In the genomic region with DNA sequence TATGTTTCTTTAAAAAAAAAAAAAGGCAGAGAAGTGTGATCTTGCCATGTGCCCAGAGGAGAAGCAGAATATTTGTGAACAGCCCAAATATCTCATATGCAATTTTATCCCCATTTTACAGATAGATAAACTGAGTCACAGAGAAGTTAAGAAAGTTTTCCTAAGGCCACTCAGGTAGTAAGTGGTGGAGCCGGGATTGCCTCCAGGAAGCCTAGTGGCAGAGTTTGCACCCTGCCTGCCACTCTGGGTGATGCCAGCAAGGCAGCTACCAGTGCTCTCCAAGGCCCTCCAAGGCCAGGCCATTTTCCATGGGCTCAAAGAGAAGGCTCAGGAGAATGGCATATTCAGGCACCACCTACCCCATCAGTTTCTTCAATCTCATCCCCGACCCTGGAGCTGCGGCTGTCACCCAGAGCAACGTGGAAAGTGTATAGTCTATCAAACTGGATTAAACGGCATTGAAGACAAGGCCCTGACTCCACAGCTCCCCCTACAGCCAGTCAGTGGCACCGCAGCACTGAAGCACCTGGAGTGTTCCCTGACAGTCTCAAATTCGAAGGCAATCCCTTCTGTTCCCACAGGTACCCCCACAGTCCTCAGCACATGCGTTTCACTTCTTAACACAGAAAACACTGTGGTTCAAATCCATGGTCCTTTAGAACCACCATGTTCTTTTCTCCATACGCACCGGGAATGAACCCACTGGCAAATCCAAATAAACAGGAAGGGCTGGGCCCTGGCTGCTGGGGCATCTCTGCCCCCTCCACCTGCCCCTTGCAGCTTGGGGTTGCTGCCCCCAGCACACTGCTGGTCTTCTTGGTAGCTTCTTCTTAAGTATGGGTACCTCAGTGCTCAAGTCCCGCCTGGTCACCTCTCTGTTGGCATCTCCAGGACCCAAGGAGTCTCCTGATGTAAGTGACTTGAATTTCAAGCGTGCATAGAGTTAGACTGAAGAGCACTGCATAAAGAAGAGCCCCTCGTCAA, we compare ENCODE assay signal across 9 cellular contexts.
DNase-seq lines count a peak whose midpoint lies in the region; ATAC-seq, FAIRE-seq and TF ChIP-seq lines count a peak whose summit lies in the region.
"Had no signal": no experiment of that assay in that cellular context is flagged by ENCODE, and none has a peak within 500 bp of the region (broad histone marks: within the 10 kb centered on the region; RNA-seq: fewer than 3 reads in every experiment).

No MANE protein-coding gene starts in this region.

- H3K4me1 Mint-ChIP-seq in astrocyte (ENCODE audit: low read depth, unreplicated experiment) (peaks cover 9% of the 10 kb centered on the region), type B pancreatic cell (ENCODE audit: unreplicated experiment) (peaks cover 40% of the 10 kb centered on the region)

- no peak overlapping the region for H3K4me3 ChIP-seq in astrocyte (ENCODE audit: insufficient read depth, low read depth, low read length)

- H3K27ac ChIP-seq in astrocyte (ENCODE audit: low read depth, low read length): no peak overlapping the region
- H3K27ac ChIP-seq: epithelial cell of prostate had no signal

- peak; percentile 50 for TF ChIP-seq CTCF in GM10266 (IDR thresholded peaks at IDR 0.05; ENCODE audit: control insufficient read depth, insufficient read depth, low read depth, missing control alignments)
- TF ChIP-seq CTCF in astrocyte (IDR thresholded peaks at IDR 0.05; ENCODE audit: insufficient read depth, low read depth, low read length): peak; percentile 86
- TF ChIP-seq CTCF in type B pancreatic cell (conservative IDR thresholded peaks at IDR 0.05): peak; percentile 89

- H3K27ac Mint-ChIP-seq in astrocyte (ENCODE audit: unreplicated experiment) (no peak overlapping the region), type B pancreatic cell (no peak overlapping the region)

- peaks cover 62% of the 10 kb centered on the region for H3K27me3 ChIP-seq in astrocyte (ENCODE audit: insufficient read depth, low read length)

- DNase-seq in AG08396 (ENCODE audit: low spot score) (peak; percentile 58), GM10266 (ENCODE audit: extremely low spot score) (peak; percentile 37), NCI-H460 (ENCODE audit: extremely low read depth, low read depth) (peak; percentile 53), astrocyte (ENCODE audit: low read depth) (no peak), iris pigment epithelial cell (ENCODE audit: low read depth) (peak; percentile 25), type B pancreatic cell (ENCODE audit: extremely low spot score, unreplicated experiment) (no peak)

- H3K4me1 ChIP-seq in astrocyte (ENCODE audit: insufficient read depth, low read length): peaks cover 5% of the 10 kb centered on the region

- no peak for FAIRE-seq in astrocyte (lab: Jason Lieb, UNC)

- H4K20me1 ChIP-seq in astrocyte (ENCODE audit: insufficient read depth, low read length): no peaks in the 10 kb centered on the region

- H3K4me2 ChIP-seq in astrocyte (ENCODE audit: low read length): no peak overlapping the region

- H3K36me3 ChIP-seq in astrocyte (ENCODE audit: insufficient read depth, low read length): no peaks in the 10 kb centered on the region

- ATAC-seq in GM21529 (IDR thresholded peaks at IDR 0.05; ENCODE audit: unreplicated experiment) (no peak), GM21526 (IDR thresholded peaks at IDR 0.05; ENCODE audit: low FRiP score, unreplicated experiment) (no peak)

- H3K27me3 Mint-ChIP-seq in astrocyte (ENCODE audit: low read depth, unreplicated experiment): peaks cover 71% of the 10 kb centered on the region
- peaks cover 26% of the 10 kb centered on the region for H3K27me3 Mint-ChIP-seq in type B pancreatic cell

- H3K4me3 Mint-ChIP-seq in astrocyte (ENCODE audit: unreplicated experiment) (no peak overlapping the region), type B pancreatic cell (no peak overlapping the region)

- H3K79me2 ChIP-seq in astrocyte (ENCODE audit: insufficient read depth, low read length): no peaks in the 10 kb centered on the region

- H3K9me3 Mint-ChIP-seq in astrocyte (ENCODE audit: unreplicated experiment): peaks cover 4% of the 10 kb centered on the region
- no peaks in the 10 kb centered on the region for H3K9me3 Mint-ChIP-seq in type B pancreatic cell

- H3K36me3 Mint-ChIP-seq in astrocyte (ENCODE audit: low read depth, unreplicated experiment) (no peaks in the 10 kb centered on the region), type B pancreatic cell (no peaks in the 10 kb centered on the region)

- no peak overlapping the region for H3K9ac ChIP-seq in astrocyte (ENCODE audit: low read length)

- no peak overlapping the region for H2AFZ ChIP-seq in astrocyte (ENCODE audit: low read depth, low read length)

- H3K9me3 ChIP-seq in astrocyte (ENCODE audit: insufficient read depth, low read depth, low read length): no peaks in the 10 kb centered on the region

Comparison
In these comparisons a context has a peak if more than half of its experiments do, and no peak if none do; other contexts are left out.
1. DNase-seq: peak in AG08396 (single experiment), GM10266 (single experiment), NCI-H460 (single experiment) and iris pigment epithelial cell (single experiment); none in astrocyte (single experiment) and type B pancreatic cell (single experiment).
2. Peak in every context shown above with its lines, with median percentiles within 50 percentile points of each other: CTCF ChIP-seq.